1 cellular context compared by ENCODE assay signal in genomic region chr1:22452401-22452963, GRCh38.
TF ChIP-seq lines count a peak whose summit lies in the region.

No MANE protein-coding gene starts in this region.

TF ChIP-seq in HepG2, 621 proteins besides CTCF, POLR2A, EP300 and RAD21 (continued from another document):
- TF ChIP-seq HBP1 (CRISPR knock-in tag; IDR thresholded peaks at IDR 0.05; ENCODE audit: low read depth), result peak; percentile 36; the same call in 1 of the 2 replicates
- no peak for TF ChIP-seq HNRNPK (IDR thresholded peaks at IDR 0.05; ENCODE audit: low read depth, low read length, poor library complexity, severe bottlenecking)
- no peak for TF ChIP-seq ZNF607 (CRISPR knock-in tag; IDR thresholded peaks at IDR 0.05; ENCODE audit: borderline replicate concordance)
- TF ChIP-seq ZNF567 (CRISPR knock-in tag; IDR thresholded peaks at IDR 0.05; ENCODE audit: borderline replicate concordance), result no peak
- TF ChIP-seq FOXJ3 (CRISPR knock-in tag; IDR thresholded peaks at IDR 0.05; ENCODE audit: borderline replicate concordance), result 0 out of 2 replicates have a peak, but pooled peaks have one; percentile 4
- TF ChIP-seq, protein P1, sequence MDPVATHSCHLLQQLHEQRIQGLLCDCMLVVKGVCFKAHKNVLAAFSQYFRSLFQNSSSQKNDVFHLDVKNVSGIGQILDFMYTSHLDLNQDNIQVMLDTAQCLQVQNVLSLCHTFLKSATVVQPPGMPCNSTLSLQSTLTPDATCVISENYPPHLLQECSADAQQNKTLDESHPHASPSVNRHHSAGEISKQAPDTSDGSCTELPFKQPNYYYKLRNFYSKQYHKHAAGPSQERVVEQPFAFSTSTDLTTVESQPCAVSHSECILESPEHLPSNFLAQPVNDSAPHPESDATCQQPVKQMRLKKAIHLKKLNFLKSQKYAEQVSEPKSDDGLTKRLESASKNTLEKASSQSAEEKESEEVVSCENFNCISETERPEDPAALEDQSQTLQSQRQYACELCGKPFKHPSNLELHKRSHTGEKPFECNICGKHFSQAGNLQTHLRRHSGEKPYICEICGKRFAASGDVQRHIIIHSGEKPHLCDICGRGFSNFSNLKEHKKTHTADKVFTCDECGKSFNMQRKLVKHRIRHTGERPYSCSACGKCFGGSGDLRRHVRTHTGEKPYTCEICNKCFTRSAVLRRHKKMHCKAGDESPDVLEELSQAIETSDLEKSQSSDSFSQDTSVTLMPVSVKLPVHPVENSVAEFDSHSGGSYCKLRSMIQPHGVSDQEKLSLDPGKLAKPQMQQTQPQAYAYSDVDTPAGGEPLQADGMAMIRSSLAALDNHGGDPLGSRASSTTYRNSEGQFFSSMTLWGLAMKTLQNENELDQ (CRISPR knock-in tag; IDR thresholded peaks at IDR 0.05; ENCODE audit: borderline replicate concordance), result no peak
- TF ChIP-seq ZNF275 (CRISPR knock-in tag; IDR thresholded peaks at IDR 0.05; ENCODE audit: borderline replicate concordance), result no peak
- TF ChIP-seq KLF12 (CRISPR knock-in tag; IDR thresholded peaks at IDR 0.05; ENCODE audit: borderline replicate concordance), result no peak
- TF ChIP-seq SIX1 (CRISPR knock-in tag; IDR thresholded peaks at IDR 0.05; ENCODE audit: borderline replicate concordance), result no peak
- no peak for TF ChIP-seq MED1 (CRISPR knock-in tag; IDR thresholded peaks at IDR 0.05)
- no peak for TF ChIP-seq DPF2 (CRISPR knock-in tag; IDR thresholded peaks at IDR 0.05; ENCODE audit: borderline replicate concordance, low read depth)
- no peak for TF ChIP-seq ETV6 (CRISPR knock-in tag; conservative IDR thresholded peaks at IDR 0.05)
- no peak for TF ChIP-seq ZFP37 (CRISPR knock-in tag; IDR thresholded peaks at IDR 0.05; ENCODE audit: borderline replicate concordance)
- TF ChIP-seq IRX3 (CRISPR knock-in tag; IDR thresholded peaks at IDR 0.05; ENCODE audit: borderline replicate concordance, low read depth), result no peak
- no peak for TF ChIP-seq RBM22 (optimal IDR thresholded peaks at IDR 0.05; ENCODE audit: low read length)
- no peak for TF ChIP-seq KDM5B (CRISPR knock-in tag; IDR thresholded peaks at IDR 0.05; ENCODE audit: borderline replicate concordance)
- TF ChIP-seq ZNF326 (CRISPR knock-in tag; IDR thresholded peaks at IDR 0.05; ENCODE audit: borderline replicate concordance), result no peak
- no peak for TF ChIP-seq ZNF225 (CRISPR knock-in tag; IDR thresholded peaks at IDR 0.05)
- TF ChIP-seq ZNF34 (CRISPR knock-in tag; IDR thresholded peaks at IDR 0.05; ENCODE audit: borderline replicate concordance), result no peak; the same call in 1 of the 2 replicates
